In genomic region chr22:38623357-38623756, GRCh38 we compare ENCODE assay signal across 18 cellular contexts.
"Had no signal": no experiment of that assay in that cellular context is flagged by ENCODE, and none has a peak within 500 bp of the region (broad histone marks: within the 10 kb centered on the region; RNA-seq: fewer than 3 reads in every experiment).

No MANE protein-coding gene starts in this region.

- DNase-seq: activated CD4-positive, alpha-beta T cell treated with anti-CD3 and anti-CD28 coated beads for 48 hours; activated CD8-positive, alpha-beta memory T cell treated with anti-CD3 and anti-CD28 coated beads, Interleukin-2, amount 50 U/mL, for 48 hours; activated naive CD8-positive, alpha-beta T cell treated with anti-CD3 and anti-CD28 coated beads, Interleukin-2, amount 10 ng/mL, durations not matched to agents 7 days and 5 days; effector CD4-positive, alpha-beta T cell; esophagus squamous epithelium; glutamatergic neuron; hypothalamus; left ventricle myocardium superior; mesenchymal stem cell; natural killer cell; stimulated activated CD4-positive, alpha-beta T cell treated with anti-CD3 and anti-CD28 coated beads, Interleukin-15, amount 100 ng/mL, for 24 hours; stimulated activated CD4-positive, alpha-beta T cell treated with anti-CD3 and anti-CD28 coated beads, Interleukin-4, amount 100 ng/mL, for 24 hours; stimulated activated naive CD4-positive, alpha-beta T cell; trophoblast cell had no signal

- H3K27me3 ChIP-seq: esophagus squamous epithelium, neutrophil had no signal

- ATAC-seq: left ventricle myocardium superior, natural killer cell, WTC11 had no signal

- H3K9me3 ChIP-seq: neutrophil had no signal

- H3K27ac ChIP-seq: coronary artery, esophagus squamous epithelium, neutrophil had no signal

- FAIRE-seq: endothelial cell of umbilical vein had no signal

- H3K4me3 ChIP-seq: coronary artery, esophagus squamous epithelium had no signal

- H3K4me1 ChIP-seq: esophagus squamous epithelium had no signal

- H3K36me3 ChIP-seq: esophagus squamous epithelium, neutrophil had no signal
